Comparison of ENCODE assay signal across 8 cellular contexts in the genomic region with DNA sequence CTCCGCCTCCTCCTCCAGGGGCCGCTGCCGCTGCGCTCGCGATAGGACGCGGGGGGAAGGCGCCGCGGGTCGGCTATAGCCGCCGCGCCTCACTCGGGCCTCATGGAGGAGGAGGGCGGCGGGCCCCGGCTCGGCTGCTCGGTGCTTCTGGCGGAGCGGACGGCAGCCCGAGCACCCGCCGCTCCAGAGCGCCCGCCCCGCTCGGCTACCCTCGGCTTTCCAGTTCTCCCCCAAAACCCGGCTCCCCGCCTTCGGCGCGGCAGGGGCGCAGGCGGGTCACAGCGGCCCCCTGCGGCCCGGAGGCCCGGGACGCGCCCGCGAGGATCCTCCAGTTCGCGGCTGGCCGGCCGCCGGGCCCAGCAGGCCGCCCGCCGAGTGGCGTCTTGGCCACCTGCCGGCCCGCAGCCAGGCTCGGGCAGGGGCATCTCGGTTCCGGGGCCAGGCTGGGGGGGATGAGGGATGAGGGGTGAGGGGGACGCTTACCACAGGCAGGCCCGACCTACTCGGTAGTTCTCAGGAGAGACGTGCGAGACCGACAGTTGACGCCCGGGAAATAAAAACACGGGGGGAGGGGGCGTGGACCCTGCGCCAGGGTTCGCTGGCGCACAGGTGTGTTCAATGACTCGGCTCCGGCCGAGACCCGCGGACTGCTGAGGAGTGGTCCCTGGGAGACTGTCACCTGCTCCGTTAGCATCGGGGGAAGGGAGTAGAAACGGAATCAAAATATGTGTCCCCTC. TPM values are rescaled to one million over a fixed set of nuclear protein-coding genes. Genes with fewer than 3 reads are reported as not detected.
DNase-seq lines count a peak whose midpoint lies in the region; ATAC-seq, FAIRE-seq and TF ChIP-seq lines count a peak whose summit lies in the region.

TSS of gene PAIP1 (minus strand) at position 221 of the 737 bp plus-strand sequence. CDS start 231 bp downstream, outside the sequence.

- FAIRE-seq in RCC 7860 (lab: Jason Lieb, UNC): no peak

- H3K27me3 Mint-ChIP-seq in naive thymus-derived CD4-positive, alpha-beta T cell: peaks cover 0 to 19% (median 5%) of the 10 kb centered on the region in 5 donors

- peak within 1 kb of the TSS; percentile 65 for H3K4me3 ChIP-seq in IMR-90 (ENCODE audit: insufficient read depth, low read depth, low read length)
- H3K4me3 ChIP-seq in naive thymus-derived CD4-positive, alpha-beta T cell (ENCODE audit: low read length): peak within 1 kb of the TSS; percentile 79

- H3K23ac ChIP-seq in IMR-90 (ENCODE audit: low read depth, low read length): peak within 1 kb of the TSS; percentile 88

- TF ChIP-seq POLR2A in IMR-90 (IDR thresholded peaks at IDR 0.05; ENCODE audit: low read depth, low read length): peak; percentile 84

- H3K14ac ChIP-seq in IMR-90 (replicated peaks; ENCODE audit: low read depth, low read length): peak within 1 kb of the TSS; percentile 93

- H3K4me1 ChIP-seq in IMR-90 (ENCODE audit: control insufficient read depth, insufficient read depth, low read length): peaks cover 4% of the 10 kb centered on the region
- H3K4me1 ChIP-seq in naive thymus-derived CD4-positive, alpha-beta T cell (ENCODE audit: control insufficient read depth in 2 of 2, insufficient read depth in 2 of 2, low read length in 2 of 2): peaks cover 17 to 30% of the 10 kb centered on the region in 2 donors

- peak within 1 kb of the TSS; percentile 55 for H3K18ac ChIP-seq in IMR-90 (ENCODE audit: low read depth, low read length)

- peak within 1 kb of the TSS; percentile 96 for H2AK9ac ChIP-seq in IMR-90 (replicated peaks; ENCODE audit: low read depth, low read length, poor library complexity)

- peak within 1 kb of the TSS; percentile 96 for H3K9ac ChIP-seq in IMR-90 (ENCODE audit: low read depth, low read length)

- ATAC-seq in GM21529 (IDR thresholded peaks at IDR 0.05; ENCODE audit: unreplicated experiment) (peak; percentile 77), IMR-90 (ENCODE audit: low read depth) (peak; percentile 92)
- peak; percentile 89 for ATAC-seq in naive thymus-derived CD4-positive, alpha-beta T cell

- H3K36me3 Mint-ChIP-seq in naive thymus-derived CD4-positive, alpha-beta T cell: peaks cover 0 to 5% (median 0%) of the 10 kb centered on the region in 5 donors

- intact Hi-C loops in IMR-90 (cut with micrococcal nuclease): loop anchor here (1.0 to 10.0 kb wide), 2 partner anchors 45 to 1218 kb away; no protein-coding TSS in a partner anchor
- intact Hi-C loops in naive thymus-derived CD4-positive, alpha-beta T cell (cut with micrococcal nuclease): loop anchor here (1.0 to 5.0 kb wide), 17 partner anchors 42 to 1653 kb away; partner anchors contain the start of genes C5orf34 (in 2 of the 2), HMGCS1 (in 2 of the 2), MRPS30 (in 2 of the 2) and NNT (in 2 of the 2)

- H4K5ac ChIP-seq in IMR-90 (ENCODE audit: low read depth, low read length): peak within 1 kb of the TSS; percentile 84

- 1% methylated on average over 17 of the region's 82 CpGs; no CpG with 5 or more reads in 1 of the 2 experiments for WGBS in IMR-90 (ENCODE audit: extremely low coverage in 2 of 2, insufficient read length in 1 of 2), 2 experiments

- no peaks in the 10 kb centered on the region for H3K9me3 ChIP-seq in IMR-90 (ENCODE audit: control insufficient read depth, insufficient read depth, low read length)
- no peaks in the 10 kb centered on the region for H3K9me3 ChIP-seq in naive thymus-derived CD4-positive, alpha-beta T cell (ENCODE audit: control insufficient read depth in 2 of 3, low read length in 3 of 3)

- peak; percentile 63 for TF ChIP-seq CTCF in IMR-90 (conservative IDR thresholded peaks at IDR 0.05; ENCODE audit: low read depth, low read length)

- H3K56ac ChIP-seq in IMR-90 (ENCODE audit: extremely low read depth, insufficient read depth, low read length): peak within 1 kb of the TSS; percentile 73

- no peaks in the 10 kb centered on the region for H3K27me3 ChIP-seq in IMR-90 (ENCODE audit: control insufficient read depth, insufficient read depth, low read length)
- H3K27me3 ChIP-seq in naive thymus-derived CD4-positive, alpha-beta T cell (ENCODE audit: control insufficient read depth in 2 of 2, insufficient read depth in 2 of 2, low read length in 2 of 2): no peaks in the 10 kb centered on the region

- peaks cover 2% of the 10 kb centered on the region; the same call in 1 of the 2 replicates for H3K9me1 ChIP-seq in IMR-90 (ENCODE audit: insufficient read depth, low read length)

- peaks cover 9% of the 10 kb centered on the region; the same call in 1 of the 2 replicates for H4K20me1 ChIP-seq in IMR-90 (ENCODE audit: insufficient read depth, low read length)

- H3K36me3 ChIP-seq in IMR-90 (ENCODE audit: control insufficient read depth, insufficient read depth, low read length): peaks cover 3% of the 10 kb centered on the region
- H3K36me3 ChIP-seq in naive thymus-derived CD4-positive, alpha-beta T cell (ENCODE audit: control insufficient read depth in 2 of 3, insufficient read depth in 3 of 3, low read length in 3 of 3): peaks cover 0 to 7% (median 0%) of the 10 kb centered on the region in 3 experiments

- CTCF ChIA-PET in IMR-90 (lab: Yijun Ruan, JAX): no interaction called here
- CTCF ChIA-PET in naive thymus-derived CD4-positive, alpha-beta T cell (lab: Charles Lee): interaction anchor here (0.7 to 2.7 kb wide), 2 partner anchors 16 to 73 kb away, joined by 3 to 14 read pairs; partner anchors contain the start of gene TMEM267

- 0 out of 2 replicates have a peak within 1 kb of the TSS, but pooled peaks have one; percentile 9 for H2BK20ac ChIP-seq in IMR-90 (ENCODE audit: low read depth, low read length)

- H2AFZ ChIP-seq in IMR-90 (replicated peaks; ENCODE audit: low read length, poor library complexity): peak within 1 kb of the TSS; percentile 96

- dilution Hi-C loops in IMR-90 (cut with HindIII; ENCODE audit: low sequenced_read_pairs, unreplicated experiment): no loop called here

- peak within 1 kb of the TSS; percentile 82 to 96 for H4K8ac ChIP-seq in IMR-90 (ENCODE audit: low read depth in 2 of 2, low read length in 2 of 2)

- peak within 1 kb of the TSS; percentile 70 for H2BK5ac ChIP-seq in IMR-90 (ENCODE audit: low read depth, low read length, poor library complexity, severe bottlenecking)

- H2BK120ac ChIP-seq in IMR-90 (ENCODE audit: low read depth, low read length): peak within 1 kb of the TSS; percentile 14; the same call in 1 of the 2 replicates

- H3K4me1 Mint-ChIP-seq in naive thymus-derived CD4-positive, alpha-beta T cell: peaks cover 6 to 17% (median 7%) of the 10 kb centered on the region in 7 donors

- POLR2A ChIA-PET in IMR-90 (lab: Charles Lee; ENCODE audit: unreplicated experiment): no interaction called here
- POLR2A ChIA-PET in naive thymus-derived CD4-positive, alpha-beta T cell (lab: Charles Lee): interaction anchor here (0.6 to 4.0 kb wide), 15 partner anchors 9 to 566 kb away, joined by 3 to 61 read pairs (median 5); partner anchors contain the start of genes C5orf34, NNT, TMEM267 and ZNF131

- H2AK5ac ChIP-seq in IMR-90 (ENCODE audit: low read depth, low read length): peak within 1 kb of the TSS; percentile 63; the same call in 1 of the 2 replicates

- no peaks in the 10 kb centered on the region for H3K9me3 Mint-ChIP-seq in naive thymus-derived CD4-positive, alpha-beta T cell

- peak within 1 kb of the TSS; percentile 92 for H3K4me2 ChIP-seq in IMR-90 (ENCODE audit: low read depth, low read length)

- BruUV-seq in IMR-90 (replicated peaks; lab: Mats Ljungman, UMichigan): no TSS peak

- in situ Hi-C loops in IMR-90 (cut with MboI; ENCODE audit: low sequenced_read_pairs): no loop called here

- H2BK15ac ChIP-seq in IMR-90 (ENCODE audit: low read depth, low read length): no peak within 1 kb of the TSS

- H3K27ac ChIP-seq in IMR-90 (ENCODE audit: insufficient read depth, low read length): peak within 1 kb of the TSS; percentile 74
- H3K27ac ChIP-seq in naive thymus-derived CD4-positive, alpha-beta T cell (ENCODE audit: low read depth, low read length): peak within 1 kb of the TSS; percentile 96

- H4K91ac ChIP-seq in IMR-90 (ENCODE audit: insufficient read depth, low read depth, low read length): peak within 1 kb of the TSS; percentile 75

- H3K27ac Mint-ChIP-seq in naive thymus-derived CD4-positive, alpha-beta T cell: peak within 1 kb of the TSS; percentile 91 to 99 (median 98)

- peaks cover 11 to 23% of the 10 kb centered on the region in 2 experiments; a peak in 2 of 4 replicates for H3K79me1 ChIP-seq in IMR-90 (ENCODE audit: low read depth in 1 of 2, low read length in 2 of 2)

- no peak for TF ChIP-seq RAD21 in IMR-90 (IDR thresholded peaks at IDR 0.05; ENCODE audit: low read length)

- DNase-seq in DMS79 treated with DMSO at 0.1 percent for 48 hours (lab: John Stamatoyannopoulos, UW) (peak; percentile 69), IMR-90 (peak; percentile 86), RCC 7860 (ENCODE audit: low spot score) (peak; percentile 80), activated T-helper 1 cell treated with Interleukin-2 at 50 U/mL for 16 hours (ENCODE audit: low read depth) (peak; percentile 73), fibroblast of gingiva (ENCODE audit: low read depth) (peak; percentile 90)
- peak; percentile 80 to 89 (median 87) for DNase-seq in naive thymus-derived CD4-positive, alpha-beta T cell
- peak; percentile 70 to 96 (median 85) for DNase-seq in stimulated activated naive CD4-positive, alpha-beta T cell (lab: John Stamatoyannopoulos, UW)

- peak within 1 kb of the TSS; percentile 85 for H3K4ac ChIP-seq in IMR-90 (ENCODE audit: low read depth, low read length)

- peak within 1 kb of the TSS in 7 of 10 donors; percentile 88 to 97 (median 95) for H3K4me3 Mint-ChIP-seq in naive thymus-derived CD4-positive, alpha-beta T cell

TF ChIP-seq in IMR-90, 13 proteins besides CTCF, POLR2A, EP300 and RAD21 (continues in another document):
- TF ChIP-seq NFE2L2 (IDR thresholded peaks at IDR 0.05; ENCODE audit: low read depth, low read length): 0 out of 2 replicates have a peak, but pooled peaks have one; percentile 2
- TF ChIP-seq, protein P1, sequence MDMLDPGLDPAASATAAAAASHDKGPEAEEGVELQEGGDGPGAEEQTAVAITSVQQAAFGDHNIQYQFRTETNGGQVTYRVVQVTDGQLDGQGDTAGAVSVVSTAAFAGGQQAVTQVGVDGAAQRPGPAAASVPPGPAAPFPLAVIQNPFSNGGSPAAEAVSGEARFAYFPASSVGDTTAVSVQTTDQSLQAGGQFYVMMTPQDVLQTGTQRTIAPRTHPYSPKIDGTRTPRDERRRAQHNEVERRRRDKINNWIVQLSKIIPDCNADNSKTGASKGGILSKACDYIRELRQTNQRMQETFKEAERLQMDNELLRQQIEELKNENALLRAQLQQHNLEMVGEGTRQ (IDR thresholded peaks at IDR 0.05; ENCODE audit: low read depth, low read length): no peak
- peak; percentile 54; the same call in 1 of the 2 replicates for TF ChIP-seq MAZ (IDR thresholded peaks at IDR 0.05; ENCODE audit: borderline replicate concordance, low read depth, low read length)
- TF ChIP-seq MXI1 (IDR thresholded peaks at IDR 0.05; ENCODE audit: borderline replicate concordance, low read depth, low read length): 0 out of 2 replicates have a peak, but pooled peaks have one; percentile 17

RNA-seq across cellular contexts. Expression of gene PAIP1, which starts in this region (rescaled TPM):
- 101 and 123 TPM in 2 replicates for total RNA-seq in IMR-90 (2012; rRNA removed)
- polyA plus RNA-seq in IMR-90 (2012; rRNA removed): 52.9 and 59.1 TPM in 2 replicates
- polyA plus RNA-seq in IMR-90 (2012; cell fraction: cytosol; rRNA removed): 18.9 TPM in 2 replicates
- 5.3 and 33.3 TPM in 2 replicates for polyA plus RNA-seq in IMR-90 (2012; cell fraction: nucleus; rRNA removed; ENCODE audit: low replicate concordance)
- total RNA-seq in naive thymus-derived CD4-positive, alpha-beta T cell: 10 to 100 TPM; 20.7 to 41.7 (median 39.2) TPM
- polyA plus RNA-seq in naive thymus-derived CD4-positive, alpha-beta T cell: 10 to 100 TPM; 34.8 to 47.8 TPM

Comparison
In these comparisons a context has a peak if more than half of its experiments do, and no peak if none do; other contexts are left out.
1. Peak in every context shown above with its lines: DNase-seq, ATAC-seq, H3K4me3 ChIP-seq and H3K27ac ChIP-seq.